18 cellular contexts compared by ENCODE assay signal in genomic region chr1:75731881-75732280, GRCh38. TPM values are rescaled to one million over a fixed set of nuclear protein-coding genes. Genes with fewer than 3 reads are reported as not detected.
DNase-seq lines count a peak whose midpoint lies in the region; ATAC-seq and TF ChIP-seq lines count a peak whose summit lies in the region.
"Had no signal": no experiment of that assay in that cellular context is flagged by ENCODE, and none has a peak within 500 bp of the region (broad histone marks: within the 10 kb centered on the region; RNA-seq: fewer than 3 reads in every experiment).

No MANE protein-coding gene starts in this region.

- H3K27me3 ChIP-seq in neural progenitor cell, result no peaks in the 10 kb centered on the region
- H3K27me3 ChIP-seq: MG63, Peyer's patch had no signal

- H3K79me2 ChIP-seq in neural progenitor cell (ENCODE audit: low read depth), result peaks cover 30% of the 10 kb centered on the region

- H3K4me1 Mint-ChIP-seq in HFFc6 (ENCODE audit: low read depth), result peaks cover 51% of the 10 kb centered on the region
- peaks cover 9% of the 10 kb centered on the region for H3K4me1 Mint-ChIP-seq in neural progenitor cell

- H3F3A ChIP-seq in neural progenitor cell (ENCODE audit: low read depth), result no peaks in the 10 kb centered on the region

- peak overlapping the region; percentile 56 for H3K4me3 Mint-ChIP-seq in HFFc6
- no peak overlapping the region for H3K4me3 Mint-ChIP-seq in neural progenitor cell
- H3K4me3 Mint-ChIP-seq: CD8-positive, alpha-beta T cell; T-helper 17 cell had no signal

- no peaks in the 10 kb centered on the region for H3K4me1 ChIP-seq in neural progenitor cell
- H3K4me1 ChIP-seq: Peyer's patch had no signal

- H3K4me3 ChIP-seq in NB4 (ENCODE audit: low read depth, low read length), result no peak overlapping the region
- no peak overlapping the region for H3K4me3 ChIP-seq in fibroblast of mammary gland (ENCODE audit: control insufficient read depth, low read depth, low read length)
- H3K4me3 ChIP-seq in neural progenitor cell, result no peak overlapping the region
- H3K4me3 ChIP-seq: MG63, Peyer's patch had no signal

- DNase-seq in HFFc6 (no peak), NB4 (ENCODE audit: low read depth) (peak; percentile 61), fibroblast of mammary gland (ENCODE audit: low read depth) (peak; percentile 28), T1000 (lab: John Stamatoyannopoulos, UW) (no peak), neural progenitor cell (ENCODE audit: low spot score) (no peak), RPMI8226 (no peak)
- DNase-seq: CD8-positive, alpha-beta T cell; DMS79; GOT3; MG63; NCI-H1417 treated with DMSO at 0.1 percent for 48 hours; NCI-H1930; NCI-H2171; NCI-H510A; NCI-H774; Peyer's patch; T-helper 17 cell had no signal

- TF ChIP-seq CTCF in HFFc6 (IDR thresholded peaks at IDR 0.05) (no peak), NB4 (IDR thresholded peaks at IDR 0.05; ENCODE audit: low read depth, low read length) (no peak), fibroblast of mammary gland (conservative IDR thresholded peaks at IDR 0.05; ENCODE audit: control insufficient read depth, insufficient read depth, low read depth, low read length) (no peak), neural progenitor cell (IDR thresholded peaks at IDR 0.05) (no peak)

- peaks cover 10% of the 10 kb centered on the region for H3K36me3 ChIP-seq in neural progenitor cell

- H3K27me3 Mint-ChIP-seq in HFFc6 (ENCODE audit: insufficient read depth) (no peaks in the 10 kb centered on the region), neural progenitor cell (ENCODE audit: insufficient read depth, low read depth) (no peaks in the 10 kb centered on the region)
- H3K27me3 Mint-ChIP-seq: T-helper 17 cell had no signal

- peaks cover 28% of the 10 kb centered on the region for H3K36me3 Mint-ChIP-seq in HFFc6 (ENCODE audit: low read depth)
- peaks cover 22% of the 10 kb centered on the region for H3K36me3 Mint-ChIP-seq in neural progenitor cell

- no peaks in the 10 kb centered on the region for H3K9me3 ChIP-seq in neural progenitor cell (ENCODE audit: low read depth)
- H3K9me3 ChIP-seq: MG63, Peyer's patch had no signal

- H3K9ac ChIP-seq in neural progenitor cell, result no peak overlapping the region

- H3K9me3 Mint-ChIP-seq in HFFc6 (no peaks in the 10 kb centered on the region), neural progenitor cell (no peaks in the 10 kb centered on the region)
- H3K9me3 Mint-ChIP-seq: CD8-positive, alpha-beta T cell had no signal

- no peak overlapping the region for H2AFZ ChIP-seq in neural progenitor cell (replicated peaks)

- no peaks in the 10 kb centered on the region for H4K20me1 ChIP-seq in neural progenitor cell (ENCODE audit: low read depth)

- ATAC-seq in HG02970 (IDR thresholded peaks at IDR 0.05; ENCODE audit: low FRiP score, unreplicated experiment), result no peak
- ATAC-seq: CD8-positive, alpha-beta T cell; T-helper 17 cell had no signal

- H3K4me2 ChIP-seq in neural progenitor cell, result no peak overlapping the region

- H3K27ac Mint-ChIP-seq in HFFc6 (peak overlapping the region; percentile 75), neural progenitor cell (no peak overlapping the region)
- H3K27ac Mint-ChIP-seq: CD8-positive, alpha-beta T cell; T-helper 17 cell had no signal

- no peak for TF ChIP-seq POLR2A in NB4 (IDR thresholded peaks at IDR 0.05; ENCODE audit: extremely low read depth, insufficient read length)

- H3K27ac ChIP-seq in neural progenitor cell, result no peak overlapping the region
- H3K27ac ChIP-seq: Peyer's patch had no signal

RNA-seq across cellular contexts. Expression of gene ACADM, which starts 7.4 kb away (rescaled TPM):
- total RNA-seq in HFFc6 (2021; fragmentation: NEBNext Ultra II Directional; extraction: Animal tissue kit (Norgen Biotek cat#: 25700)), result 10 to 100 TPM; 28.9 to 36.1 (median 32.7) TPM
- 46.4 and 85.1 TPM in 2 replicates for total RNA-seq in neural progenitor cell (ENCODE audit: low replicate concordance)

RNA-seq across cellular contexts. Expression of gene RABGGTB, which starts 54.2 kb away (rescaled TPM):
- total RNA-seq in HFFc6 (2021; fragmentation: NEBNext Ultra II Directional; extraction: Animal tissue kit (Norgen Biotek cat#: 25700)), result 10 to 100 TPM; 71.4 to 83.2 (median 73.2) TPM
- total RNA-seq in neural progenitor cell (ENCODE audit: low replicate concordance), result 78.0 and 132 TPM in 2 replicates

Comparison
In these comparisons a context has a peak if more than half of its experiments do, and no peak if none do; other contexts are left out.
1. DNase-seq: peak in NB4 (single experiment) and fibroblast of mammary gland (single experiment); none in HFFc6 (single experiment), T1000 (single experiment), neural progenitor cell (single experiment) and RPMI8226 (single experiment).